8 cellular contexts compared by ENCODE assay signal in the genomic region with DNA sequence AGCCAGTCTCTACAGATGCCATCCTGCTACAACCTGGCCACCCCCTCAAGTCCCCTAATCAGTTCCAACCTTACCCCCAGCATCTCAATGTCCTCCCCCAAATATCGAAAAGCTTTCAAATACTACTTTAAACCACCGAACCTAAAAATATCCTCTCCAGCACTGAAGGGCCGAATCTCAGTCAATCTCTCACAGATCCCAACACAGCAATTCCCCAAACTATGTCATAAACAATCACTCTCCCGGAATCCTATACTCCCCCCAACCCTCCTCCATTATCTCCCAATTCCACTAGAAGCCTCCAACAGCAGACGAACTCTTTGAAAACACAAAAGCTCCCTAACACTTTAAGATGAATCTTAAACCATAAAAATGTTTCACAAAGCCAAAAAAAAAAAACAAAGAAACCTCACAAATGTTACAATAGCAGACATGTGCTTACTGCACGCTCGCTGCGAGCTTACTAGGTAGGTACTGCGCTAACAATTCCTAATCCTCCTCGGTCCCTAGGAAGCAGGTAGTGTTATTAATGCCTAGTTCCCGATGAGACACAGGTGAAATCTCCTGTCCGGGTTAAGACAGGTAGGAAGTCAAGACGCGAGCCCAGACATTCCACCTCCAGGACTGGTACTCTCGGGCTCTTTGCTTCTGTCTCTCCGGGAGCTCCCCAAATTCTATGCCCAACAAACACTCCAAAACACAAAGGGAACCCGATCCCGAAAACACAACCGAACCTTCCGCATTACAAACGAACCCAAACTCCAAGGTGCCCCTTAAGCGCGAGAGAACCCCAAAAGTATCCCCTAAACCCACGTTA. TPM values are rescaled to one million over a fixed set of nuclear protein-coding genes. Genes with fewer than 3 reads are reported as not detected.
DNase-seq lines count a peak whose midpoint lies in the region; ATAC-seq and TF ChIP-seq lines count a peak whose summit lies in the region.

No MANE protein-coding gene starts in this region.

- peak overlapping the region; percentile 92 for H3K27ac Mint-ChIP-seq in activated CD4-positive, alpha-beta T cell treated with anti-CD3 and anti-CD28 coated beads, Interleukin-2, amount 10 ng/mL, durations not matched to agents 7 days and 5 days
- peak overlapping the region; percentile 87 to 99 (median 98) for H3K27ac Mint-ChIP-seq in naive B cell

- H3K9me3 Mint-ChIP-seq in activated CD4-positive, alpha-beta T cell treated with anti-CD3 and anti-CD28 coated beads, Interleukin-2, amount 10 ng/mL, durations not matched to agents 7 days and 5 days: no peaks in the 10 kb centered on the region
- H3K9me3 Mint-ChIP-seq in naive B cell: no peaks in the 10 kb centered on the region

- H3K4me2 ChIP-seq in BLaER1 treated with 17β-estradiol and CSF1 and Interleukin-3, amounts not matched to agents 10 nM and 100 nM: peak overlapping the region; percentile 79 to 99 (median 92)

- TF ChIP-seq CTCF in epithelial cell of proximal tubule (conservative IDR thresholded peaks at IDR 0.05; ENCODE audit: low read depth, low read length): no peak

- H3K27ac ChIP-seq in BLaER1 treated with 17β-estradiol and CSF1 and Interleukin-3, amounts not matched to agents 10 nM and 100 nM: peak overlapping the region; percentile 55 to 91 (median 86)

- H3K36me3 Mint-ChIP-seq in activated CD4-positive, alpha-beta T cell treated with anti-CD3 and anti-CD28 coated beads, Interleukin-2, amount 10 ng/mL, durations not matched to agents 7 days and 5 days (ENCODE audit: low read depth): peaks cover 33% of the 10 kb centered on the region
- H3K36me3 Mint-ChIP-seq in naive B cell: peaks cover 0 to 8% of the 10 kb centered on the region in 2 donors

- H3K4me1 Mint-ChIP-seq in activated CD4-positive, alpha-beta T cell treated with anti-CD3 and anti-CD28 coated beads, Interleukin-2, amount 10 ng/mL, durations not matched to agents 7 days and 5 days: peaks cover 39% of the 10 kb centered on the region
- peaks cover 30 to 41% (median 38%) of the 10 kb centered on the region in 3 donors for H3K4me1 Mint-ChIP-seq in naive B cell

- no peaks in the 10 kb centered on the region for H3K27me3 ChIP-seq in BLaER1 treated with 17β-estradiol and CSF1 and Interleukin-3, amounts not matched to agents 10 nM and 100 nM

- no peaks in the 10 kb centered on the region for H3K27me3 Mint-ChIP-seq in activated CD4-positive, alpha-beta T cell treated with anti-CD3 and anti-CD28 coated beads, Interleukin-2, amount 10 ng/mL, durations not matched to agents 7 days and 5 days
- H3K27me3 Mint-ChIP-seq in naive B cell: no peaks in the 10 kb centered on the region

- peaks cover 0 to 52% (median 30%) of the 10 kb centered on the region in 11 experiments; a peak in 16 of 22 replicates for H4K20me1 ChIP-seq in BLaER1 treated with 17β-estradiol and CSF1 and Interleukin-3, amounts not matched to agents 10 nM and 100 nM

- H3K36me3 ChIP-seq in BLaER1 treated with 17β-estradiol and CSF1 and Interleukin-3, amounts not matched to agents 10 nM and 100 nM: peaks cover 32 to 54% (median 42%) of the 10 kb centered on the region in 11 experiments

- 0 out of 22 replicates have a peak, but pooled peaks cover 0 to 5% (median 0%) of the 10 kb centered on the region in 11 experiments for H3K9me3 ChIP-seq in BLaER1 treated with 17β-estradiol and CSF1 and Interleukin-3, amounts not matched to agents 10 nM and 100 nM (replicated peaks in 1 of 11)

- H3K4me1 ChIP-seq in BLaER1 treated with 17β-estradiol and CSF1 and Interleukin-3, amounts not matched to agents 10 nM and 100 nM: peaks cover 20 to 52% (median 28%) of the 10 kb centered on the region in 10 experiments

- H3K4me3 Mint-ChIP-seq in activated CD4-positive, alpha-beta T cell treated with anti-CD3 and anti-CD28 coated beads, Interleukin-2, amount 10 ng/mL, durations not matched to agents 7 days and 5 days: peak overlapping the region; percentile 92
- peak overlapping the region; percentile 86 to 99 (median 97) for H3K4me3 Mint-ChIP-seq in naive B cell

- H3K9ac ChIP-seq in BLaER1 treated with 17β-estradiol and CSF1 and Interleukin-3, amounts not matched to agents 10 nM and 100 nM: peak overlapping the region; percentile 85 to 94 (median 89)

- ATAC-seq in naive B cell (ENCODE audit: low read depth in 2 of 2): peak; percentile 0 to 1
- ATAC-seq in GM21390 (IDR thresholded peaks at IDR 0.05; ENCODE audit: unreplicated experiment): no peak
- no peak for ATAC-seq in left lobe of liver

- CTCF ChIA-PET in activated CD4-positive, alpha-beta T cell treated with anti-CD3 and anti-CD28 coated beads, Interleukin-2, amount 10 ng/mL, durations not matched to agents 7 days and 5 days (lab: Charles Lee): interaction anchor here (0.6 to 4.7 kb wide), 14 partner anchors 11 to 103 kb away, joined by 3 to 31 read pairs (median 5); partner anchors contain the start of genes FBXO46, QPCTL, SIX5 and SNRPD2

- POLR2A ChIA-PET in activated CD4-positive, alpha-beta T cell treated with anti-CD3 and anti-CD28 coated beads, Interleukin-2, amount 10 ng/mL, durations not matched to agents 7 days and 5 days (lab: Charles Lee): interaction anchor here (0.7 to 0.9 kb wide), 5 partner anchors 10 to 79 kb away, joined by 3 to 15 read pairs (median 4); partner anchors contain the start of gene SNRPD2

- DNase-seq in HuH-7.5 (ENCODE audit: low spot score) (peak; percentile 57), epithelial cell of proximal tubule (ENCODE audit: low read depth) (no peak), naive B cell (no peak), NCI-H1048 (lab: John Stamatoyannopoulos, UW) (no peak), left lobe of liver (ENCODE audit: low spot score) (no peak)
- peak; percentile 21 for DNase-seq in activated CD4-positive, alpha-beta T cell treated with anti-CD3 and anti-CD28 coated beads, Interleukin-2, amount 10 ng/mL, durations not matched to agents 7 days and 5 days

- H3K4me3 ChIP-seq in BLaER1 treated with 17β-estradiol and CSF1 and Interleukin-3, amounts not matched to agents 10 nM and 100 nM: peak overlapping the region; percentile 74 to 85 (median 80)
- peak overlapping the region; percentile 97 for H3K4me3 ChIP-seq in epithelial cell of proximal tubule (ENCODE audit: low read depth, low read length)

RNA-seq across cellular contexts. Expression of gene FBXO46, which starts 14.2 kb away (rescaled TPM):
- 10 to 100 TPM; 38.5 to 40.0 TPM for total RNA-seq in activated CD4-positive, alpha-beta T cell treated with anti-CD3 and anti-CD28 coated beads, Interleukin-2, amount 10 ng/mL, durations not matched to agents 7 days and 5 days
- total RNA-seq in epithelial cell of proximal tubule: 6.6 and 11.5 TPM in 2 replicates
- polyA plus RNA-seq in naive B cell (ENCODE audit: low read depth in 6 of 6): 10 to 100 TPM in 5 of 6 donors, 1 to 10 TPM in 1; 9.4 to 23.0 (median 13.9) TPM
- total RNA-seq in left lobe of liver: 8.2 TPM

RNA-seq across cellular contexts. Expression of gene MEIOSIN, which starts 16.7 kb away (rescaled TPM):
- total RNA-seq in activated CD4-positive, alpha-beta T cell treated with anti-CD3 and anti-CD28 coated beads, Interleukin-2, amount 10 ng/mL, durations not matched to agents 7 days and 5 days: not detected
- total RNA-seq in epithelial cell of proximal tubule: not detected in 2 replicates
- not detected for polyA plus RNA-seq in naive B cell (ENCODE audit: low read depth in 6 of 6)
- total RNA-seq in left lobe of liver: not detected

RNA-seq across cellular contexts. Expression of gene QPCTL, which starts 24.1 kb away (rescaled TPM):
- 1 to 10 TPM; 6.1 to 7.3 TPM for total RNA-seq in activated CD4-positive, alpha-beta T cell treated with anti-CD3 and anti-CD28 coated beads, Interleukin-2, amount 10 ng/mL, durations not matched to agents 7 days and 5 days
- 19.3 and 25.2 TPM in 2 replicates for total RNA-seq in epithelial cell of proximal tubule
- 1 to 10 TPM in 5 of 6 donors, under 1 TPM in 1; 0.70 to 6.8 (median 1.7) TPM for polyA plus RNA-seq in naive B cell (ENCODE audit: low read depth in 6 of 6)
- 7.8 TPM for total RNA-seq in left lobe of liver

RNA-seq across cellular contexts. Expression of gene SNRPD2, which starts 24.8 kb away (rescaled TPM):
- total RNA-seq in activated CD4-positive, alpha-beta T cell treated with anti-CD3 and anti-CD28 coated beads, Interleukin-2, amount 10 ng/mL, durations not matched to agents 7 days and 5 days: 100 to 1,000 TPM; 485 to 566 TPM
- total RNA-seq in epithelial cell of proximal tubule (331 and 431 TPM in 2 replicates), left lobe of liver (91.2 TPM)
- polyA plus RNA-seq in naive B cell (ENCODE audit: low read depth in 6 of 6): 1,000 to 10,000 TPM in 2 of 6 donors, 100 to 1,000 TPM in 4; 808 to 1,139 (median 906) TPM

RNA-seq across cellular contexts. Expression of gene GIPR, which starts 48.5 kb away (rescaled TPM):
- 1 to 10 TPM; 1.3 to 1.4 TPM for total RNA-seq in activated CD4-positive, alpha-beta T cell treated with anti-CD3 and anti-CD28 coated beads, Interleukin-2, amount 10 ng/mL, durations not matched to agents 7 days and 5 days
- total RNA-seq in epithelial cell of proximal tubule: 0.22 and 0.86 TPM in 2 replicates
- polyA plus RNA-seq in naive B cell (ENCODE audit: low read depth in 6 of 6): not detected
- total RNA-seq in left lobe of liver: 0.18 TPM

Comparison
In these comparisons a context has a peak if more than half of its experiments do, and no peak if none do; other contexts are left out.
1. DNase-seq: peak in HuH-7.5 (single experiment) and activated CD4-positive, alpha-beta T cell treated with anti-CD3 and anti-CD28 coated beads, Interleukin-2, amount 10 ng/mL, durations not matched to agents 7 days and 5 days (single experiment); none in epithelial cell of proximal tubule (single experiment), naive B cell (single experiment), NCI-H1048 (single experiment) and left lobe of liver (single experiment).
2. ATAC-seq: peak in naive B cell (2 of 2); none in GM21390 (single experiment) and left lobe of liver (single experiment).